ENCODE assay signal across 8 cellular contexts in the genomic region with DNA sequence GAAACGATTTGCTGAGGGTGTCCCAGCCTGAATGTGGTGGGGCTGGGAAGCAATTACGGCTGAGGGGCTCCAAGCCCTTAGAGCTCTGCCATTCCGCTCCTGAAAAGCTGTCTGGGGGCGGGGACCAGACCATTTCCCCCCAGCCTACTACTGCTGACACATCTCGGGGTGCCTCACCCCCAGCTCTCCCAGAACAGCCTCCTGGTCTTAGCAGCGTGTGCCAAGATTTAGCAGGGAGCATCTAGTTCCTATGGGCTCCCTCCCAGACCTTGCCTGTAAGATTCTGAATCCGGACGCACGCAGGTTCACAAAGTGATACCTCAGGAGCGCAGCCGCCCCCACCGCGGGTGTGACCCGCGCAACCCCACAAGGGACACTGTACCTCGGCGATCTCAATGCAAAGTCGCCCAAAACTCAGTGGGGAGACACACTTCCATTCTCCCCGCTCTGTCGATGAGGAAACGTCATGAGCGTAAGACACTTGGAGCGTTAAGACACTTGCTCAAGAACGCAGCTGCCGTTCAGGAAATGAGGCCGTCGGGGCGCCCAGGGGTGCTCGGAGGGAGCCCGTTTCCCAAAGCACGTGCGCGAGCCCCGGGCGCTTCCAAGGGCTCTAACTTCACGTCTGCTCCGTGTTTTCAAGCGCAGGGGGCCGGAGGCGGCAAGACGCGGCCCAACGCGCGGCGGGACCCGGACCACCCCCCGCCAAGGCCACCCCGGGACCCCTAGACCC. TPM values are rescaled to one million over a fixed set of nuclear protein-coding genes. Genes with fewer than 3 reads are reported as not detected.
DNase-seq lines count a peak whose midpoint lies in the region; TF ChIP-seq lines count a peak whose summit lies in the region.

No MANE protein-coding gene starts in this region.

- H3K9me3 ChIP-seq in endocrine pancreas (ENCODE audit: control insufficient read depth, low read length) (no peaks in the 10 kb centered on the region), mucosa of stomach (ENCODE audit: control insufficient read depth, low read length) (no peaks in the 10 kb centered on the region), stomach smooth muscle (ENCODE audit: control insufficient read depth in 2 of 2, low read length in 2 of 2) (no peaks in the 10 kb centered on the region)

- no peak overlapping the region for H3K27ac ChIP-seq in stomach smooth muscle (ENCODE audit: low read length)

- H3K9ac ChIP-seq in endocrine pancreas (ENCODE audit: control insufficient read depth, insufficient read depth, low read length) (peak overlapping the region; percentile 69), mucosa of stomach (ENCODE audit: low read length) (peak overlapping the region; percentile 86), stomach smooth muscle (ENCODE audit: low read length in 2 of 2) (peak overlapping the region; percentile 62 to 75)

- H3K4me1 ChIP-seq in endocrine pancreas (ENCODE audit: control insufficient read depth, insufficient read depth, low read length) = no peaks in the 10 kb centered on the region
- H3K4me1 ChIP-seq in mucosa of stomach (ENCODE audit: control insufficient read depth, insufficient read depth, low read length) = peaks cover 14% of the 10 kb centered on the region
- H3K4me1 ChIP-seq in stomach smooth muscle (ENCODE audit: control insufficient read depth, insufficient read depth, low read length) = peaks cover 20% of the 10 kb centered on the region

- H3K36me3 ChIP-seq in H7 (replicated peaks; ENCODE audit: control insufficient read depth, insufficient read depth, low read length) (peaks cover 16% of the 10 kb centered on the region), endocrine pancreas (ENCODE audit: control insufficient read depth, insufficient read depth, low read length) (no peaks in the 10 kb centered on the region), mucosa of stomach (ENCODE audit: control insufficient read depth, insufficient read depth, low read length) (peaks cover 12% of the 10 kb centered on the region), stomach smooth muscle (ENCODE audit: control insufficient read depth in 2 of 2, insufficient read depth in 2 of 2, low read length in 2 of 2) (peaks cover 12 to 14% of the 10 kb centered on the region in 2 donors)

- H3K4me3 ChIP-seq in GM12865 (ENCODE audit: low read depth, low read length) (peak overlapping the region; percentile 94), H7 (ENCODE audit: insufficient read depth, low read depth, low read length) (peak overlapping the region; percentile 83), endocrine pancreas (ENCODE audit: control insufficient read depth, insufficient read depth, low read length) (peak overlapping the region; percentile 46), mucosa of stomach (ENCODE audit: low read length) (peak overlapping the region; percentile 75), stomach smooth muscle (ENCODE audit: low read length in 2 of 2) (peak overlapping the region; percentile 72 to 80)

- TF ChIP-seq CTCF in GM12865 (IDR thresholded peaks at IDR 0.05; ENCODE audit: insufficient read depth, low read depth, low read length, missing control alignments) = no peak

- DNase-seq in GM12865 (ENCODE audit: low read depth) (peak; percentile 76), H7 (peak; percentile 66), M059J (ENCODE audit: low read depth) (peak; percentile 45), Ammon's horn (ENCODE audit: low spot score) (no peak)
- DNase-seq in activated CD4-positive, alpha-beta T cell treated with anti-CD3 and anti-CD28 coated beads, Interleukin-2, amount 50 U/mL, for 48 hours = peak; percentile 54 to 65

- H3K27me3 ChIP-seq in H7 (ENCODE audit: control insufficient read depth, insufficient read depth, low read length) = no peaks in the 10 kb centered on the region
- H3K27me3 ChIP-seq in endocrine pancreas (ENCODE audit: control insufficient read depth, insufficient read depth, low read length) = no peaks in the 10 kb centered on the region
- no peaks in the 10 kb centered on the region for H3K27me3 ChIP-seq in mucosa of stomach (ENCODE audit: control insufficient read depth, insufficient read depth, low read length)
- H3K27me3 ChIP-seq in stomach smooth muscle (ENCODE audit: control insufficient read depth in 1 of 2, insufficient read depth in 2 of 2, low read length in 2 of 2) = no peaks in the 10 kb centered on the region

RNA-seq across cellular contexts. Expression of a gene that starts 0.6 kb away (rescaled TPM):
- total RNA-seq in H7 (2014; rRNA removed; shearing (Covaris generic)) = 21.4 and 29.4 TPM in 2 replicates
- total RNA-seq in M059J (2014; rRNA removed; shearing (Covaris generic)) = 6.7 and 13.4 TPM in 2 replicates

RNA-seq across cellular contexts. Expression of a gene that starts 19.0 kb away (rescaled TPM):
- total RNA-seq in H7 (2014; rRNA removed; shearing (Covaris generic)) = 11.0 and 12.4 TPM in 2 replicates
- total RNA-seq in M059J (2014; rRNA removed; shearing (Covaris generic)) = 32.8 and 37.1 TPM in 2 replicates

RNA-seq across cellular contexts. Expression of a gene that starts 30.6 kb away (rescaled TPM):
- total RNA-seq in H7 (2014; rRNA removed; shearing (Covaris generic)) = 55.9 and 60.8 TPM in 2 replicates
- total RNA-seq in M059J (2014; rRNA removed; shearing (Covaris generic)) = 84.3 and 116 TPM in 2 replicates

RNA-seq across cellular contexts. Expression of a gene that starts 30.7 kb away (rescaled TPM):
- 58.9 and 61.5 TPM in 2 replicates for total RNA-seq in H7 (2014; rRNA removed; shearing (Covaris generic))
- 12.1 and 19.2 TPM in 2 replicates for total RNA-seq in M059J (2014; rRNA removed; shearing (Covaris generic))

RNA-seq across cellular contexts. Expression of a gene that starts 36.8 kb away (rescaled TPM):
- total RNA-seq in H7 (2014; rRNA removed; shearing (Covaris generic)) = 7.9 and 9.6 TPM in 2 replicates
- total RNA-seq in M059J (2014; rRNA removed; shearing (Covaris generic)) = 6.7 and 10.1 TPM in 2 replicates
